ENCODE assay signal across 12 cellular contexts in genomic region chr17:27414686-27415085, GRCh38. TPM values are rescaled to one million over a fixed set of nuclear protein-coding genes. Genes with fewer than 3 reads are reported as not detected.
DNase-seq lines count a peak whose midpoint lies in the region; TF ChIP-seq lines count a peak whose summit lies in the region.
"Had no signal": no experiment of that assay in that cellular context is flagged by ENCODE, and none has a peak within 500 bp of the region (broad histone marks: within the 10 kb centered on the region; RNA-seq: fewer than 3 reads in every experiment).

No MANE protein-coding gene starts in this region.

- H3K4me1 Mint-ChIP-seq in type B pancreatic cell (ENCODE audit: unreplicated experiment) = no peaks in the 10 kb centered on the region

- H3K36me3 Mint-ChIP-seq in type B pancreatic cell = no peaks in the 10 kb centered on the region

- H3K4me3 ChIP-seq in BLaER1 (no peak overlapping the region), WERI-Rb-1 (ENCODE audit: low read depth, low read length) (no peak overlapping the region)
- H3K4me3 ChIP-seq: GM23338 had no signal

- H3K4me2 ChIP-seq in BLaER1 = peak overlapping the region; percentile 69
- H3K4me2 ChIP-seq: GM23338 had no signal

- H3K4me1 ChIP-seq in BLaER1 = peaks cover 36% of the 10 kb centered on the region

- H3K27me3 Mint-ChIP-seq in type B pancreatic cell = peaks cover 3% of the 10 kb centered on the region
- H3K27me3 Mint-ChIP-seq: CD4-positive, alpha-beta T cell had no signal

- H3K27ac ChIP-seq in BLaER1 (no peak overlapping the region), C4-2B (peak overlapping the region; percentile 21; the same call in 1 of the 2 replicates), WERI-Rb-1 (no peak overlapping the region)

- TF ChIP-seq CTCF in C4-2B (conservative IDR thresholded peaks at IDR 0.05) (no peak), WERI-Rb-1 (IDR thresholded peaks at IDR 0.05; ENCODE audit: low read depth, low read length) (peak; percentile 38; the same call in 1 of the 2 replicates), type B pancreatic cell (conservative IDR thresholded peaks at IDR 0.05) (no peak)

- H3K9ac ChIP-seq in BLaER1 = no peak overlapping the region

- no peaks in the 10 kb centered on the region for H4K20me1 ChIP-seq in BLaER1

- no peak overlapping the region for H3K4me3 Mint-ChIP-seq in type B pancreatic cell
- H3K4me3 Mint-ChIP-seq: CD4-positive, alpha-beta T cell; GM23338; IgD-negative memory B cell had no signal

- H3K9me3 Mint-ChIP-seq in type B pancreatic cell = no peaks in the 10 kb centered on the region
- H3K9me3 Mint-ChIP-seq: CD4-positive, alpha-beta T cell; GM23338; IgD-negative memory B cell had no signal

- no peaks in the 10 kb centered on the region for H3K9me3 ChIP-seq in BLaER1
- H3K9me3 ChIP-seq in WERI-Rb-1 (ENCODE audit: severe bottlenecking) = no peaks in the 10 kb centered on the region

- H3K27ac Mint-ChIP-seq in type B pancreatic cell = no peak overlapping the region
- H3K27ac Mint-ChIP-seq: CD4-positive, alpha-beta T cell; GM23338; IgD-negative memory B cell had no signal

- H3K27me3 ChIP-seq in BLaER1 = no peaks in the 10 kb centered on the region
- H3K27me3 ChIP-seq in WERI-Rb-1 (ENCODE audit: insufficient read depth, low read depth, severe bottlenecking) = no peaks in the 10 kb centered on the region

- no peaks in the 10 kb centered on the region for H3K36me3 ChIP-seq in BLaER1
- H3K36me3 ChIP-seq in WERI-Rb-1 = no peaks in the 10 kb centered on the region

- DNase-seq in WERI-Rb-1 (no peak), type B pancreatic cell (ENCODE audit: extremely low spot score, unreplicated experiment) (peak; percentile 3), SIG-M5 treated with dmso at 0.1 percent for 504 hours (lab: John Stamatoyannopoulos, UW; ENCODE audit: unreplicated experiment) (no peak)
- no peak for DNase-seq in activated naive CD4-positive, alpha-beta T cell (lab: John Stamatoyannopoulos, UW)
- DNase-seq: Calu3; CD4-positive, alpha-beta T cell; DMS 273 treated with DMSO at 0.1 percent for 48 hours; H7 had no signal

RNA-seq across cellular contexts. Expression of gene KSR1, which starts 41.6 kb away (rescaled TPM):
- total RNA-seq in type B pancreatic cell (ENCODE audit: low replicate concordance) = 57.8 and 74.0 TPM in 2 replicates
